Comparison of ENCODE assay signal across 21 cellular contexts in genomic region chr6:55969501-55969900, GRCh38.
DNase-seq lines count a peak whose midpoint lies in the region; ATAC-seq and TF ChIP-seq lines count a peak whose summit lies in the region.
"Had no signal": no experiment of that assay in that cellular context is flagged by ENCODE, and none has a peak within 500 bp of the region (broad histone marks: within the 10 kb centered on the region; RNA-seq: fewer than 3 reads in every experiment).

No MANE protein-coding gene starts in this region.

- no TSS peak for BruUV-seq in A673 (replicated peaks; lab: Mats Ljungman, UMichigan)

- peaks cover 4% of the 10 kb centered on the region for H3K9me3 Mint-ChIP-seq in mesothelial cell of epicardium
- H3K9me3 Mint-ChIP-seq: HFFc6 had no signal

- H3K9ac ChIP-seq in mesendoderm (ENCODE audit: low read length), result no peak overlapping the region
- H3K9ac ChIP-seq: GM23248 had no signal

- no peak overlapping the region for H3K4me2 ChIP-seq in mesendoderm (ENCODE audit: low read length)

- no peak overlapping the region for H3K18ac ChIP-seq in mesendoderm (ENCODE audit: low read length)

- no peak for ATAC-seq in HG02973 (IDR thresholded peaks at IDR 0.05; ENCODE audit: unreplicated experiment)
- ATAC-seq: GM12878 had no signal

- TF ChIP-seq POLR2A in esophagus muscularis mucosa (IDR thresholded peaks at IDR 0.05; ENCODE audit: low read depth), result no peak

- no peaks in the 10 kb centered on the region for H3K27me3 ChIP-seq in A673 (replicated peaks; ENCODE audit: insufficient read depth, low read depth, low read length, poor library complexity)
- no peaks in the 10 kb centered on the region for H3K27me3 ChIP-seq in esophagus muscularis mucosa
- no peaks in the 10 kb centered on the region for H3K27me3 ChIP-seq in mesendoderm (ENCODE audit: insufficient read depth, low read length, poor library complexity)
- H3K27me3 ChIP-seq: BE2C had no signal

- no peaks in the 10 kb centered on the region for H3K9me3 ChIP-seq in A673 (ENCODE audit: low read depth, low read length, poor library complexity, severe bottlenecking)
- H3K9me3 ChIP-seq in HEK293 (ENCODE audit: control insufficient read depth, insufficient read depth, low read depth, low read length), result no peaks in the 10 kb centered on the region
- H3K9me3 ChIP-seq in esophagus muscularis mucosa, result no peaks in the 10 kb centered on the region
- H3K9me3 ChIP-seq: BE2C had no signal

- TF ChIP-seq EP300 in esophagus muscularis mucosa (IDR thresholded peaks at IDR 0.05), result no peak

- H3K4me3 Mint-ChIP-seq in mesothelial cell of epicardium, result no peak overlapping the region
- H3K4me3 Mint-ChIP-seq: CD4-positive, CD25-positive, alpha-beta regulatory T cell; CD8-positive, alpha-beta memory T cell; HFFc6 had no signal

- no peaks in the 10 kb centered on the region for H3K79me1 ChIP-seq in mesendoderm (ENCODE audit: low read length)

- intact Hi-C loops in A673 (cut with micrococcal nuclease; ENCODE audit: unreplicated experiment), result no loop called here
- intact Hi-C loops in esophagus muscularis mucosa (cut with DNase I), result no loop called here

- no peak for TF ChIP-seq CTCF in A673 (conservative IDR thresholded peaks at IDR 0.05; ENCODE audit: low read depth, low read length)
- no peak for TF ChIP-seq CTCF in HEK293 (tag by site-specific recombination; IDR thresholded peaks at IDR 0.05)
- TF ChIP-seq CTCF in esophagus muscularis mucosa (IDR thresholded peaks at IDR 0.05), result no peak
- TF ChIP-seq CTCF in mesothelial cell of epicardium (IDR thresholded peaks at IDR 0.05; ENCODE audit: unreplicated experiment), result no peak

- H4K5ac ChIP-seq in mesendoderm (ENCODE audit: low read length), result no peak overlapping the region

- no peaks in the 10 kb centered on the region for H3K79me2 ChIP-seq in mesendoderm (ENCODE audit: control insufficient read depth, insufficient read depth, low read length)

- peak overlapping the region; percentile 66 for H3K27ac ChIP-seq in A673 (ENCODE audit: low read depth, low read length, poor library complexity, severe bottlenecking)
- H3K27ac ChIP-seq in HEK293 (ENCODE audit: extremely low read depth, low read depth, low read length), result no peak overlapping the region
- H3K27ac ChIP-seq in esophagus muscularis mucosa (replicated peaks in 1 of 4), result peak overlapping the region; percentile 0 to 20 (median 17)
- no peak overlapping the region for H3K27ac ChIP-seq in mesendoderm (ENCODE audit: low read depth, low read length)
- H3K27ac ChIP-seq in substantia nigra (ENCODE audit: low read depth, low read length, poor library complexity, severe bottlenecking), result no peak overlapping the region
- H3K27ac ChIP-seq: GM23248 had no signal

- H3K27me3 Mint-ChIP-seq in mesothelial cell of epicardium (ENCODE audit: low read depth), result no peaks in the 10 kb centered on the region
- H3K27me3 Mint-ChIP-seq: CD4-positive, CD25-positive, alpha-beta regulatory T cell; CD8-positive, alpha-beta memory T cell had no signal

- H3K27ac Mint-ChIP-seq in mesothelial cell of epicardium, result peak overlapping the region; percentile 11
- H3K27ac Mint-ChIP-seq: CD4-positive, CD25-positive, alpha-beta regulatory T cell; CD8-positive, alpha-beta memory T cell; HFFc6 had no signal

- WGBS in esophagus muscularis mucosa, result 15% methylated on average over 3 of the region's 3 CpGs
- WGBS in mesendoderm (ENCODE audit: extremely low coverage, insufficient coverage, low lambda C conversion rate), result no CpG with 5 or more reads among the region's 3 CpGs

- no peak overlapping the region for H3K23ac ChIP-seq in mesendoderm (ENCODE audit: low read length)

- H3K56ac ChIP-seq in mesendoderm (ENCODE audit: low read length), result no peak overlapping the region

- DNase-seq in A673 (ENCODE audit: low spot score), result peak; percentile 80
- DNase-seq in esophagus muscularis mucosa (ENCODE audit: extremely low spot score), result no peak
- DNase-seq in mesothelial cell of epicardium (ENCODE audit: low spot score in 2 of 2, unreplicated experiment in 2 of 2), result no peak
- no peak for DNase-seq in mesendoderm
- no peak for DNase-seq in substantia nigra (lab: John Stamatoyannopoulos, UW)
- DNase-seq: ACHN; BE2C; C1 segment of cervical spinal cord; CD4-positive, CD25-positive, alpha-beta regulatory T cell; CD8-positive, alpha-beta memory T cell; COR-L47; DMS 273 treated with DMSO at 0.1 percent for 48 hours; DMS53; DND-41; EL; GM23248; HCEC 1CT; HFFc6 had no signal

- POLR2A ChIA-PET in A673 (lab: Charles Lee; ENCODE audit: low non-redundant PET), result interaction anchor here (0.6 kb wide), 1 partner anchor 155 kb away, joined by 4 read pairs; no protein-coding TSS in a partner anchor
- POLR2A ChIA-PET in HEK293 (lab: Yijun Ruan, JAX), result no interaction called here

- H2AK5ac ChIP-seq in mesendoderm (ENCODE audit: low read length), result no peak overlapping the region

- peaks cover 36% of the 10 kb centered on the region for H3K4me1 ChIP-seq in A673 (ENCODE audit: insufficient read depth, low read length, poor library complexity, severe bottlenecking)
- H3K4me1 ChIP-seq in HEK293 (ENCODE audit: control insufficient read depth, insufficient read depth, low read length), result peaks cover 11% of the 10 kb centered on the region
- H3K4me1 ChIP-seq in esophagus muscularis mucosa, result peaks cover 0 to 22% (median 11%) of the 10 kb centered on the region in 4 donors
- H3K4me1 ChIP-seq in mesendoderm (ENCODE audit: control insufficient read depth, low read depth, low read length), result no peaks in the 10 kb centered on the region

- no peak overlapping the region for H2BK120ac ChIP-seq in mesendoderm (ENCODE audit: low read depth, low read length)

- H3K36me3 ChIP-seq in A673 (ENCODE audit: insufficient read depth, low read length, poor library complexity, severe bottlenecking) (no peaks in the 10 kb centered on the region), HEK293 (ENCODE audit: control insufficient read depth in 2 of 2, insufficient read depth in 1 of 2, low read length in 2 of 2) (no peaks in the 10 kb centered on the region), esophagus muscularis mucosa (no peaks in the 10 kb centered on the region), mesendoderm (ENCODE audit: control insufficient read depth, insufficient read depth, low read length) (no peaks in the 10 kb centered on the region)
- H3K36me3 ChIP-seq: BE2C had no signal

- H3K4me3 ChIP-seq in A673 (ENCODE audit: low read depth, low read length, poor library complexity, severe bottlenecking) (no peak overlapping the region), HEK293 (ENCODE audit: low read depth, low read length) (no peak overlapping the region), esophagus muscularis mucosa (no peak overlapping the region), mesendoderm (ENCODE audit: low read length) (no peak overlapping the region)
- H3K4me3 ChIP-seq: GM12878, GM23248 had no signal

- no peak overlapping the region for H2BK15ac ChIP-seq in mesendoderm (replicated peaks; ENCODE audit: low read depth)

- H4K8ac ChIP-seq in mesendoderm (ENCODE audit: low read depth, low read length), result no peak overlapping the region

- H3K4me1 Mint-ChIP-seq in mesothelial cell of epicardium, result peaks cover 28% of the 10 kb centered on the region
- H3K4me1 Mint-ChIP-seq: CD4-positive, CD25-positive, alpha-beta regulatory T cell; CD8-positive, alpha-beta memory T cell had no signal

- no peak overlapping the region for H3K4ac ChIP-seq in mesendoderm (ENCODE audit: low read depth, low read length)

- H3K36me3 Mint-ChIP-seq in mesothelial cell of epicardium, result no peaks in the 10 kb centered on the region
- H3K36me3 Mint-ChIP-seq: CD4-positive, CD25-positive, alpha-beta regulatory T cell; CD8-positive, alpha-beta memory T cell had no signal

- no peak overlapping the region for H2BK5ac ChIP-seq in mesendoderm (ENCODE audit: low read length)

- CTCF ChIA-PET in A673 (lab: Charles Lee), result no interaction called here
- CTCF ChIA-PET in HEK293 (lab: Yijun Ruan, JAX), result interaction anchor here (1.0 to 1.4 kb wide), 2 partner anchors 9 to 14 kb away, joined by 3 read pairs; no protein-coding TSS in a partner anchor

TF ChIP-seq in HEK293, 187 proteins besides CTCF, POLR2A, EP300 and RAD21:
- TF ChIP-seq AEBP2 (tag by site-specific recombination; IDR thresholded peaks at IDR 0.05; ENCODE audit: borderline replicate concordance) (no peak), OSR2 (tag by site-specific recombination; IDR thresholded peaks at IDR 0.05) (peak; percentile 35; the same call in 1 of the 2 replicates)

Comparison
In these comparisons a context has a peak if more than half of its experiments do, and no peak if none do; other contexts are left out.
1. H3K27ac ChIP-seq: peak in A673 (single experiment) and esophagus muscularis mucosa (4 of 4); none in HEK293 (single experiment), mesendoderm (single experiment) and substantia nigra (single experiment).